Comparison of ENCODE assay signal across 8 cellular contexts in the genomic region with DNA sequence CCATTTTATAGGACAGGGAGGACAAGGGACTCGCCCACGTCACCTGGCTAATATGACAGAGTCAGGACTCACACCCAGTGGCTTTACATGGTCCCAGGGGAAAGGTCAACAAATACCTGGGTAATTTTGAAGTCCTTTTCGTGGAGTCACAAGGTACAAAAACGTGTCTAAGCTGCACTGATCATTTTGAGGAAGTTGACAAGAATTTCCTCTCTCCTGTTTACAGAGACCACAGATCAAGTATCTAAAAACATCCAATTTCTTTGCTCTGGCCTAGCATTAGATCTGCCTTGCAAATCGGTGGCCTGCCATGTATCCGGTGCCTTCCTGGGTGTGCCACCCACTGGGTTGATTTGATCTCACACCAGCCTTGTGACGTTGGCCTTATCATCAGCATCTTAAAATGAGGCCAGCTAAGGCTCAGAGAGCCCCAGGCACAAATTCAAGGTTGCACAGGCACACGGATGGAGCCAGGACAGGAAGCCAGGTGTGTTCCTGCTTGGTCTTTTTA. TPM values are rescaled to one million over a fixed set of nuclear protein-coding genes. Genes with fewer than 3 reads are reported as not detected.
DNase-seq lines count a peak whose midpoint lies in the region; ATAC-seq and TF ChIP-seq lines count a peak whose summit lies in the region.

No MANE protein-coding gene starts in this region.

- H3K36me3 ChIP-seq in SK-N-SH (replicated peaks in 1 of 2; ENCODE audit: control insufficient read depth in 1 of 2, insufficient read depth in 2 of 2, low read length in 1 of 2), result no peaks in the 10 kb centered on the region
- no peaks in the 10 kb centered on the region for H3K36me3 ChIP-seq in OCI-LY7 (ENCODE audit: insufficient read depth, low read length)
- H3K36me3 ChIP-seq in aorta (ENCODE audit: control insufficient read depth in 1 of 2, insufficient read depth in 2 of 2, low read length in 1 of 2), result no peaks in the 10 kb centered on the region
- no peaks in the 10 kb centered on the region for H3K36me3 ChIP-seq in MM.1S (replicated peaks; ENCODE audit: insufficient read depth, low read length)

- DNase-seq in SK-N-SH (peak; percentile 52), OCI-LY7 (ENCODE audit: low spot score) (peak; percentile 74), aorta (no peak), DMS 273 treated with DMSO at 0.1 percent for 48 hours (lab: John Stamatoyannopoulos, UW) (no peak), MM.1S (no peak)
- peak; percentile 18 to 33 for DNase-seq in activated T-helper 1 cell treated with anti-CD3 and anti-CD28 coated beads, Interleukin-2, amount 50 U/mL, for 16 hours (ENCODE audit: low read depth in 1 of 2, low spot score in 1 of 2)
- peak; percentile 7 to 34 for DNase-seq in stimulated activated CD8-positive, alpha-beta memory T cell treated with anti-CD3 and anti-CD28 coated beads, Interleukin-7, amount 100 ng/mL, for 4 hours (ENCODE audit: low read depth in 2 of 2)

- TF ChIP-seq RAD21 in SK-N-SH (IDR thresholded peaks at IDR 0.05; ENCODE audit: low read length), result no peak

- H3K27ac ChIP-seq in SK-N-SH (ENCODE audit: low read depth in 2 of 2, low read length in 1 of 2) (peak overlapping the region in 1 of 2 experiments; percentile 41; a peak in 1 of 4 replicates), OCI-LY7 (ENCODE audit: low read depth, low read length, poor library complexity, severe bottlenecking) (peak overlapping the region; percentile 65), aorta (ENCODE audit: low read depth in 1 of 2, low read length in 2 of 2) (no peak overlapping the region), MM.1S (ENCODE audit: low read length) (no peak overlapping the region)

- BruUV-seq in OCI-LY7 (replicated peaks; lab: Mats Ljungman, UMichigan), result no TSS peak

- TF ChIP-seq EP300 in SK-N-SH (IDR thresholded peaks at IDR 0.05; ENCODE audit: borderline replicate concordance in 1 of 2, low read depth in 1 of 2, low read length in 1 of 2), result no peak

- no peak overlapping the region for H3K4me2 ChIP-seq in SK-N-SH
- H3K4me2 ChIP-seq in OCI-LY7 (ENCODE audit: low read length), result peak overlapping the region; percentile 70
- H3K4me2 ChIP-seq in MM.1S (ENCODE audit: low read depth, low read length), result no peak overlapping the region

- CTCF ChIA-PET in SK-N-SH (lab: Yijun Ruan, JAX), result interaction anchor here (0.8 to 3.1 kb wide), 9 partner anchors 8 to 119 kb away, joined by 3 to 12 read pairs (median 4); a partner anchor contains a TSS
- CTCF ChIA-PET in OCI-LY7 (lab: Charles Lee; ENCODE audit: unreplicated experiment), result interaction anchor here (1.2 kb wide), 1 partner anchor 10 kb away, joined by 5 read pairs; no protein-coding TSS in a partner anchor

- H3K9me2 ChIP-seq in SK-N-SH (no peaks in the 10 kb centered on the region), OCI-LY7 (ENCODE audit: insufficient read depth, low read length) (no peaks in the 10 kb centered on the region), MM.1S (replicated peaks; ENCODE audit: insufficient read depth, low read length) (no peaks in the 10 kb centered on the region)

- intact Hi-C loops in OCI-LY7 (cut with micrococcal nuclease; ENCODE audit: unreplicated experiment) (no loop called here), aorta (cut with DNase I) (no loop called here)

- H3K4me3 ChIP-seq in SK-N-SH (ENCODE audit: low read depth in 2 of 2, low read length in 1 of 2) (no peak overlapping the region), OCI-LY7 (ENCODE audit: low read depth, low read length, poor library complexity, severe bottlenecking) (peak overlapping the region; percentile 19), aorta (ENCODE audit: low read length in 2 of 2) (no peak overlapping the region), MM.1S (ENCODE audit: low read length) (no peak overlapping the region)

- H2AFZ ChIP-seq in SK-N-SH (ENCODE audit: low read depth) (no peak overlapping the region), OCI-LY7 (ENCODE audit: low read length) (peak overlapping the region; percentile 60; the same call in 1 of the 2 replicates), MM.1S (ENCODE audit: low read length) (no peak overlapping the region)

- no peak for TF ChIP-seq CTCF in SK-N-SH (IDR thresholded peaks at IDR 0.05)
- TF ChIP-seq CTCF in OCI-LY7 (conservative IDR thresholded peaks at IDR 0.05; ENCODE audit: low read length), result no peak
- TF ChIP-seq CTCF in MM.1S (IDR thresholded peaks at IDR 0.05; ENCODE audit: low read length), result no peak

- H3F3A ChIP-seq in SK-N-SH (replicated peaks; ENCODE audit: insufficient read depth) (no peaks in the 10 kb centered on the region), MM.1S (ENCODE audit: insufficient read depth, low read length) (no peaks in the 10 kb centered on the region)

- peaks cover 0 to 35% of the 10 kb centered on the region in 2 experiments; a peak in 1 of 4 replicates for H3K4me1 ChIP-seq in SK-N-SH (ENCODE audit: control insufficient read depth in 1 of 2, insufficient read depth in 2 of 2, low read depth in 1 of 2, low read length in 1 of 2)
- H3K4me1 ChIP-seq in OCI-LY7 (ENCODE audit: insufficient read depth, low read length, poor library complexity, severe bottlenecking), result peaks cover 41% of the 10 kb centered on the region
- H3K4me1 ChIP-seq in aorta (ENCODE audit: control insufficient read depth in 1 of 2, insufficient read depth in 2 of 2, low read length in 2 of 2), result no peaks in the 10 kb centered on the region
- H3K4me1 ChIP-seq in MM.1S (ENCODE audit: low read length), result no peaks in the 10 kb centered on the region

- H3K79me2 ChIP-seq in SK-N-SH (ENCODE audit: insufficient read depth), result no peaks in the 10 kb centered on the region
- no peaks in the 10 kb centered on the region for H3K79me2 ChIP-seq in OCI-LY7 (ENCODE audit: insufficient read depth, low read depth, low read length)
- no peaks in the 10 kb centered on the region for H3K79me2 ChIP-seq in MM.1S (ENCODE audit: low read length)

- 66% methylated on average over 8 of the region's 8 CpGs for WGBS in SK-N-SH (ENCODE audit: low lambda C conversion rate)
- WGBS in aorta, 2 donors, result 76 to 78% methylated on average over 8 of the region's 8 CpGs

- H3K27me3 ChIP-seq in SK-N-SH (ENCODE audit: insufficient read depth) (no peaks in the 10 kb centered on the region), aorta (ENCODE audit: control insufficient read depth in 1 of 2, insufficient read depth in 2 of 2, low read length in 1 of 2) (no peaks in the 10 kb centered on the region), MM.1S (replicated peaks; ENCODE audit: insufficient read depth, low read length) (no peaks in the 10 kb centered on the region)

- POLR2A ChIA-PET in SK-N-SH (lab: Yijun Ruan, JAX) (no interaction called here), OCI-LY7 (lab: Charles Lee) (interaction anchor here (0.7 to 1.6 kb wide), 3 partner anchors 8 to 108 kb away, joined by 4 to 7 read pairs (median 4); no protein-coding TSS in a partner anchor)

- H3K9me3 ChIP-seq in SK-N-SH, result no peaks in the 10 kb centered on the region
- no peaks in the 10 kb centered on the region for H3K9me3 ChIP-seq in OCI-LY7 (ENCODE audit: low read length)
- H3K9me3 ChIP-seq in aorta (ENCODE audit: control insufficient read depth, low read length), result no peaks in the 10 kb centered on the region
- H3K9me3 ChIP-seq in MM.1S (replicated peaks; ENCODE audit: insufficient read depth, low read length), result no peaks in the 10 kb centered on the region

- no peak overlapping the region for H3K9ac ChIP-seq in SK-N-SH
- H3K9ac ChIP-seq in MM.1S (ENCODE audit: low read length), result no peak overlapping the region

- ATAC-seq in SK-N-SH treated with all-trans-retinoic acid at 6 μM for 48 hours (no peak), aorta (ENCODE audit: low FRiP score) (no peak)

- no peaks in the 10 kb centered on the region for H4K20me1 ChIP-seq in SK-N-SH (ENCODE audit: insufficient read depth)
- H4K20me1 ChIP-seq in OCI-LY7 (ENCODE audit: insufficient read depth, low read length), result no peaks in the 10 kb centered on the region
- no peaks in the 10 kb centered on the region for H4K20me1 ChIP-seq in MM.1S (ENCODE audit: insufficient read depth, low read length)

TF ChIP-seq in SK-N-SH, 30 proteins besides CTCF, POLR2A, EP300 and RAD21:
- TF ChIP-seq, protein P1, sequence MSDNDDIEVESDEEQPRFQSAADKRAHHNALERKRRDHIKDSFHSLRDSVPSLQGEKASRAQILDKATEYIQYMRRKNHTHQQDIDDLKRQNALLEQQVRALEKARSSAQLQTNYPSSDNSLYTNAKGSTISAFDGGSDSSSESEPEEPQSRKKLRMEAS (IDR thresholded peaks at IDR 0.05; ENCODE audit: low read depth), result no peak
- peak; percentile 73 for TF ChIP-seq GATA2 (CRISPR knock-in tag; IDR thresholded peaks at IDR 0.05)
- TF ChIP-seq RCOR1 (IDR thresholded peaks at IDR 0.05; ENCODE audit: low read length), result 0 out of 2 replicates have a peak, but pooled peaks have one; percentile 25
- no peak for TF ChIP-seq RFX5 (IDR thresholded peaks at IDR 0.05; ENCODE audit: low read length)
- no peak for TF ChIP-seq NRF1 (IDR thresholded peaks at IDR 0.05; ENCODE audit: low read depth, low read length)
- no peak for TF ChIP-seq GABPA (IDR thresholded peaks at IDR 0.05; ENCODE audit: low read depth)
TF ChIP-seq in SK-N-SH: peak in this region for 2.

TF ChIP-seq in SK-N-SH treated with all-trans-retinoic acid at 6 μM for 48 hours, 23 proteins besides CTCF, POLR2A, EP300 and RAD21 (continues in another document):
- TF ChIP-seq ISL1 (CRISPR knock-in tag; IDR thresholded peaks at IDR 0.05) (no peak), ZFP3 (CRISPR knock-in tag; IDR thresholded peaks at IDR 0.05) (no peak), BACH2 (CRISPR knock-in tag; IDR thresholded peaks at IDR 0.05; ENCODE audit: borderline replicate concordance) (no peak), ZC3H10 (CRISPR knock-in tag; IDR thresholded peaks at IDR 0.05) (no peak), ZNF565 (CRISPR knock-in tag; conservative IDR thresholded peaks at IDR 0.05; ENCODE audit: low read depth) (no peak), GLIS3 (CRISPR knock-in tag; IDR thresholded peaks at IDR 0.05) (no peak)

RNA-seq across cellular contexts. Expression of a gene that starts 17.6 kb away (rescaled TPM):
- polyA plus RNA-seq in SK-N-SH (2012; rRNA removed) (1.6 and 2.2 TPM in 2 replicates), aorta (10 to 100 TPM in 1 of 2 donors, 1 to 10 TPM in 1; 3.5 to 38.9 TPM)
- polyA plus RNA-seq in SK-N-SH (2012; cell fraction: cytosol; rRNA removed), result 0.55 and 0.97 TPM in 2 replicates
- 5.5 and 7.6 TPM in 2 replicates for polyA plus RNA-seq in SK-N-SH (2012; cell fraction: nucleus; rRNA removed)
- 13.5 and 14.3 TPM in 2 replicates for total RNA-seq in OCI-LY7 (2014; rRNA removed; shearing (Covaris generic))
- total RNA-seq in OCI-LY7 (2022) (49.9 and 57.3 TPM in 2 replicates), aorta (10 to 100 TPM; 29.4 to 53.0 TPM)

RNA-seq across cellular contexts. Expression of a gene that starts 53.9 kb away (rescaled TPM):
- polyA plus RNA-seq in SK-N-SH (2012; rRNA removed) (221 and 293 TPM in 2 replicates), aorta (100 to 1,000 TPM in 1 of 2 donors, 10 to 100 TPM in 1; 59.4 to 112 TPM)
- 145 and 210 TPM in 2 replicates for polyA plus RNA-seq in SK-N-SH (2012; cell fraction: cytosol; rRNA removed)
- polyA plus RNA-seq in SK-N-SH (2012; cell fraction: nucleus; rRNA removed), result 282 and 307 TPM in 2 replicates
- total RNA-seq in OCI-LY7 (2014; rRNA removed; shearing (Covaris generic)), result 0.33 TPM in 1 of 2 replicates, not detected in the other
- total RNA-seq in OCI-LY7 (2022) (not detected in 2 replicates), aorta (100 to 1,000 TPM; 206 to 256 TPM)

Comparison
In these comparisons a context has a peak if more than half of its experiments do, and no peak if none do; other contexts are left out.
1. DNase-seq: peak in SK-N-SH (single experiment), OCI-LY7 (single experiment), activated T-helper 1 cell treated with anti-CD3 and anti-CD28 coated beads, Interleukin-2, amount 50 U/mL, for 16 hours (2 of 2) and stimulated activated CD8-positive, alpha-beta memory T cell treated with anti-CD3 and anti-CD28 coated beads, Interleukin-7, amount 100 ng/mL, for 4 hours (2 of 2); none in aorta (0 of 2), DMS 273 treated with DMSO at 0.1 percent for 48 hours (single experiment) and MM.1S (single experiment).
2. RNA of a gene that starts 53.9 kb away (total RNA-seq): 206 to 256 TPM in aorta; 0.33 TPM in OCI-LY7; every median in the first group is over 100 times any median in the second.